In genomic region chr22:26483439-26484359, GRCh38 we compare ENCODE assay signal across 8 cellular contexts. TPM values are rescaled to one million over a fixed set of nuclear protein-coding genes. Genes with fewer than 3 reads are reported as not detected.
A peak's percentile ranks its signal among the peaks of the same experiment; 100 is the strongest.
DNase-seq lines count a peak whose midpoint lies in the region; ATAC-seq and TF ChIP-seq lines count a peak whose summit lies in the region.

Gene HPS4 (minus strand): TSS chr22:26483783. CDS start chr22:26481762, 2,021 bp downstream.
Gene SRRD (plus strand): TSS chr22:26483877. CDS start chr22:26483891, 14 bp downstream.

- H3K4me3 Mint-ChIP-seq in activated CD4-positive, alpha-beta memory T cell treated with anti-CD3 and anti-CD28 coated beads, Interleukin-2, amount 10 ng/mL, durations not matched to agents 7 days and 5 days, result peak within 1 kb of the TSS; percentile 93

- H3K4me3 ChIP-seq in ectodermal cell (ENCODE audit: insufficient read depth, low read depth, low read length) (peak within 1 kb of the TSS; percentile 84), lower lobe of right lung (peak within 1 kb of the TSS; percentile 100)

- no peaks in the 10 kb centered on the region for H3K9me3 Mint-ChIP-seq in activated CD4-positive, alpha-beta memory T cell treated with anti-CD3 and anti-CD28 coated beads, Interleukin-2, amount 10 ng/mL, durations not matched to agents 7 days and 5 days

- H3K9me3 ChIP-seq in ectodermal cell (ENCODE audit: control insufficient read depth, low read length), result no peaks in the 10 kb centered on the region
- H3K9me3 ChIP-seq in lower lobe of right lung, result no peaks in the 10 kb centered on the region

- TF ChIP-seq CTCF in lower lobe of right lung (IDR thresholded peaks at IDR 0.05), result no peak

- H3K36me3 ChIP-seq in ectodermal cell (ENCODE audit: control insufficient read depth, insufficient read depth, low read length), result peaks cover 14% of the 10 kb centered on the region
- peaks cover 24% of the 10 kb centered on the region for H3K36me3 ChIP-seq in lower lobe of right lung

- peaks cover 18% of the 10 kb centered on the region for H3K4me1 ChIP-seq in ectodermal cell (ENCODE audit: control insufficient read depth, insufficient read depth, low read length)
- peaks cover 67% of the 10 kb centered on the region for H3K4me1 ChIP-seq in lower lobe of right lung

- H3K27ac ChIP-seq in ectodermal cell (ENCODE audit: insufficient read depth, low read depth, low read length, poor library complexity, severe bottlenecking) (peak within 1 kb of the TSS; percentile 91), lower lobe of right lung (peak within 1 kb of the TSS; percentile 99)

- peak; percentile 9 to 89 (median 74) for DNase-seq in C1 segment of cervical spinal cord (lab: John Stamatoyannopoulos, UW)
- peak; percentile 91 for DNase-seq in NCI-H82 (lab: John Stamatoyannopoulos, UW)
- DNase-seq in activated CD4-positive, alpha-beta memory T cell treated with anti-CD3 and anti-CD28 coated beads, Interleukin-2, amount 10 ng/mL, durations not matched to agents 7 days and 5 days, result peak; percentile 93
- DNase-seq in lower lobe of right lung, result peak; percentile 94
- peak; percentile 86 to 91 (median 89) for DNase-seq in stimulated activated CD4-positive, alpha-beta T cell treated with anti-CD3 and anti-CD28 coated beads, TNF-alpha, amount 100 ng/mL, for 24 hours (ENCODE audit: low read depth in 3 of 3)

- H3K27me3 ChIP-seq in ectodermal cell (ENCODE audit: control insufficient read depth, insufficient read depth, low read length, poor library complexity, severe bottlenecking) (no peaks in the 10 kb centered on the region), lower lobe of right lung (ENCODE audit: low read depth) (no peaks in the 10 kb centered on the region)

- no peaks in the 10 kb centered on the region for H3K27me3 Mint-ChIP-seq in activated CD4-positive, alpha-beta memory T cell treated with anti-CD3 and anti-CD28 coated beads, Interleukin-2, amount 10 ng/mL, durations not matched to agents 7 days and 5 days

- H3K4me1 Mint-ChIP-seq in activated CD4-positive, alpha-beta memory T cell treated with anti-CD3 and anti-CD28 coated beads, Interleukin-2, amount 10 ng/mL, durations not matched to agents 7 days and 5 days, result peaks cover 68% of the 10 kb centered on the region

- H3K36me3 Mint-ChIP-seq in activated CD4-positive, alpha-beta memory T cell treated with anti-CD3 and anti-CD28 coated beads, Interleukin-2, amount 10 ng/mL, durations not matched to agents 7 days and 5 days (ENCODE audit: low read depth), result peaks cover 38% of the 10 kb centered on the region

- intact Hi-C loops in lower lobe of right lung (cut with DNase I), result no loop called here

- H3K27ac Mint-ChIP-seq in activated CD4-positive, alpha-beta memory T cell treated with anti-CD3 and anti-CD28 coated beads, Interleukin-2, amount 10 ng/mL, durations not matched to agents 7 days and 5 days, result peak within 1 kb of the TSS; percentile 71

- POLR2A ChIA-PET in activated CD4-positive, alpha-beta memory T cell treated with anti-CD3 and anti-CD28 coated beads, Interleukin-2, amount 10 ng/mL, durations not matched to agents 7 days and 5 days (lab: Charles Lee), result interaction anchor here (0.9 to 5.7 kb wide), 27 partner anchors 9 to 1436 kb away, joined by 3 to 92 read pairs (median 5); partner anchors contain the start of genes MIAT, PITPNB, TFIP11 and TPST2

- peak; percentile 60 for ATAC-seq in GM19395 (IDR thresholded peaks at IDR 0.05; ENCODE audit: unreplicated experiment)
- ATAC-seq in HG03558 (IDR thresholded peaks at IDR 0.05; ENCODE audit: extremely low read depth, unreplicated experiment), result peak; percentile 36
- peak; percentile 97 for ATAC-seq in lower lobe of right lung

- 1% methylated on average over 85 of the region's 85 CpGs for WGBS in ectodermal cell, 2 experiments

- CTCF ChIA-PET in activated CD4-positive, alpha-beta memory T cell treated with anti-CD3 and anti-CD28 coated beads, Interleukin-2, amount 10 ng/mL, durations not matched to agents 7 days and 5 days (lab: Charles Lee), result interaction anchor here (0.8 to 3.6 kb wide), 9 partner anchors 19 to 195 kb away, joined by 3 to 32 read pairs (median 8); partner anchors contain the start of gene TFIP11

RNA-seq across cellular contexts. Expression of gene HPS4, which starts in this region (rescaled TPM):
- 10 to 100 TPM; 37.3 to 37.6 TPM for total RNA-seq in activated CD4-positive, alpha-beta memory T cell treated with anti-CD3 and anti-CD28 coated beads, Interleukin-2, amount 10 ng/mL, durations not matched to agents 7 days and 5 days
- polyA plus RNA-seq in ectodermal cell (2013, experiment 1 of 4), result 47.4 TPM
- polyA plus RNA-seq in ectodermal cell (2013, experiment 2 of 4), result 47.0 TPM
- polyA plus RNA-seq in ectodermal cell (2013, experiment 3 of 4), result 39.0 TPM
- 41.7 TPM for polyA plus RNA-seq in ectodermal cell (2013, experiment 4 of 4)
- 39.8 TPM for total RNA-seq in lower lobe of right lung

RNA-seq across cellular contexts. Expression of gene SRRD, which starts in this region (rescaled TPM):
- total RNA-seq in activated CD4-positive, alpha-beta memory T cell treated with anti-CD3 and anti-CD28 coated beads, Interleukin-2, amount 10 ng/mL, durations not matched to agents 7 days and 5 days, result 10 to 100 TPM; 17.5 TPM
- polyA plus RNA-seq in ectodermal cell (2013, experiment 1 of 4), result 32.4 TPM
- polyA plus RNA-seq in ectodermal cell (2013, experiment 2 of 4), result 28.9 TPM
- 19.0 TPM for polyA plus RNA-seq in ectodermal cell (2013, experiment 3 of 4)
- 20.8 TPM for polyA plus RNA-seq in ectodermal cell (2013, experiment 4 of 4)
- 18.1 TPM for total RNA-seq in lower lobe of right lung

Comparison
In these comparisons a context has a peak if more than half of its experiments do, and no peak if none do; other contexts are left out.
1. Peak in every context shown above with its lines: DNase-seq, ATAC-seq, H3K4me3 ChIP-seq and H3K27ac ChIP-seq.
2. ATAC-seq: peak in every context shown above with its lines; median percentile 97 in lower lobe of right lung; 60 in GM19395; 36 in HG03558.